1 cellular context compared by ENCODE assay signal in genomic region chr16:4572715-4573114, GRCh38.
TF ChIP-seq lines count a peak whose summit lies in the region.

No MANE protein-coding gene starts in this region.

TF ChIP-seq in GM12878, 131 proteins besides CTCF, POLR2A, EP300 and RAD21:
- TF ChIP-seq TCF12 (IDR thresholded peaks at IDR 0.05; ENCODE audit: low read depth, low read length) (peak; percentile 80), ESRRA (IDR thresholded peaks at IDR 0.05; ENCODE audit: low read length) (no peak), IRF5 (IDR thresholded peaks at IDR 0.05; ENCODE audit: borderline replicate concordance) (no peak), TCF3 (IDR thresholded peaks at IDR 0.05; ENCODE audit: borderline replicate concordance, insufficient read depth, low read depth, low read length) (peak; percentile 43; the same call in 1 of the 2 replicates), HDGF (IDR thresholded peaks at IDR 0.05) (no peak)
- TF ChIP-seq, protein P1, sequence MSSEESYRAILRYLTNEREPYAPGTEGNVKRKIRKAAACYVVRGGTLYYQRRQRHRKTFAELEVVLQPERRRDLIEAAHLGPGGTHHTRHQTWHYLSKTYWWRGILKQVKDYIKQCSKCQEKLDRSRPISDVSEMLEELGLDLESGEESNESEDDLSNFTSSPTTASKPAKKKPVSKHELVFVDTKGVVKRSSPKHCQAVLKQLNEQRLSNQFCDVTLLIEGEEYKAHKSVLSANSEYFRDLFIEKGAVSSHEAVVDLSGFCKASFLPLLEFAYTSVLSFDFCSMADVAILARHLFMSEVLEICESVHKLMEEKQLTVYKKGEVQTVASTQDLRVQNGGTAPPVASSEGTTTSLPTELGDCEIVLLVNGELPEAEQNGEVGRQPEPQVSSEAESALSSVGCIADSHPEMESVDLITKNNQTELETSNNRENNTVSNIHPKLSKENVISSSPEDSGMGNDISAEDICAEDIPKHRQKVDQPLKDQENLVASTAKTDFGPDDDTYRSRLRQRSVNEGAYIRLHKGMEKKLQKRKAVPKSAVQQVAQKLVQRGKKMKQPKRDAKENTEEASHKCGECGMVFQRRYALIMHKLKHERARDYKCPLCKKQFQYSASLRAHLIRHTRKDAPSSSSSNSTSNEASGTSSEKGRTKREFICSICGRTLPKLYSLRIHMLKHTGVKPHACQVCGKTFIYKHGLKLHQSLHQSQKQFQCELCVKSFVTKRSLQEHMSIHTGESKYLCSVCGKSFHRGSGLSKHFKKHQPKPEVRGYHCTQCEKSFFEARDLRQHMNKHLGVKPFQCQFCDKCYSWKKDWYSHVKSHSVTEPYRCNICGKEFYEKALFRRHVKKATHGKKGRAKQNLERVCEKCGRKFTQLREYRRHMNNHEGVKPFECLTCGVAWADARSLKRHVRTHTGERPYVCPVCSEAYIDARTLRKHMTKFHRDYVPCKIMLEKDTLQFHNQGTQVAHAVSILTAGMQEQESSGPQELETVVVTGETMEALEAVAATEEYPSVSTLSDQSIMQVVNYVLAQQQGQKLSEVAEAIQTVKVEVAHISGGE (CRISPR knock-in tag; IDR thresholded peaks at IDR 0.05): no peak
TF ChIP-seq in GM12878: peak in this region for 2.
